25 cellular contexts compared by ENCODE assay signal in genomic region chr7:65444211-65444842, GRCh38.
A peak's percentile ranks its signal among the peaks of the same experiment; 100 is the strongest.
DNase-seq lines count a peak whose midpoint lies in the region; ATAC-seq, FAIRE-seq and TF ChIP-seq lines count a peak whose summit lies in the region.
"Had no signal": no experiment of that assay in that cellular context is flagged by ENCODE, and none has a peak within 500 bp of the region (broad histone marks: within the 10 kb centered on the region; RNA-seq: fewer than 3 reads in every experiment).

No MANE protein-coding gene starts in this region.

- peak; percentile 28 for FAIRE-seq in HepG2 (lab: Jason Lieb, UNC)
- FAIRE-seq in astrocyte (lab: Jason Lieb, UNC): peak; percentile 9
- FAIRE-seq in bronchial epithelial cell (lab: Jason Lieb, UNC): peak; percentile 76
- FAIRE-seq: A204.1, D721Med, G401.6, GM12891 had no signal

- H3K4me1 ChIP-seq in HepG2 (ENCODE audit: insufficient read depth, low read length) (peaks cover 76% of the 10 kb centered on the region), right lobe of liver (no peaks in the 10 kb centered on the region), astrocyte (ENCODE audit: insufficient read depth, low read length) (peaks cover 27% of the 10 kb centered on the region)
- H3K4me1 ChIP-seq: BE2C, BLaER1, Caco-2 had no signal

- peaks cover 3% of the 10 kb centered on the region for H3K9me3 Mint-ChIP-seq in astrocyte (ENCODE audit: unreplicated experiment)

- intact Hi-C loops in HepG2 (cut with micrococcal nuclease; ENCODE audit: unreplicated experiment): loop anchor here (2.0 kb wide), 1 partner anchor 48 kb away; no protein-coding TSS in a partner anchor
- intact Hi-C loops in right lobe of liver (cut with DNase I): no loop called here

- no peak for TF ChIP-seq CTCF in HepG2 (CRISPR knock-in tag; IDR thresholded peaks at IDR 0.05)
- no peak for TF ChIP-seq CTCF in right lobe of liver (IDR thresholded peaks at IDR 0.05)
- TF ChIP-seq CTCF in astrocyte (IDR thresholded peaks at IDR 0.05; ENCODE audit: insufficient read depth, low read depth, low read length): no peak
- TF ChIP-seq CTCF in bronchial epithelial cell (IDR thresholded peaks at IDR 0.05; ENCODE audit: insufficient read depth, low read length, severe bottlenecking): no peak

- peak overlapping the region; percentile 62 for H3K9ac ChIP-seq in HepG2 (ENCODE audit: insufficient read depth, low read depth, low read length)
- no peak overlapping the region for H3K9ac ChIP-seq in astrocyte (ENCODE audit: low read length)
- H3K9ac ChIP-seq: BLaER1 had no signal

- H3K9me3 ChIP-seq in HepG2 (ENCODE audit: low read length): peaks cover 11% of the 10 kb centered on the region
- H3K9me3 ChIP-seq in right lobe of liver: no peaks in the 10 kb centered on the region
- no peaks in the 10 kb centered on the region for H3K9me3 ChIP-seq in astrocyte (ENCODE audit: insufficient read depth, low read depth, low read length)

- 75% methylated on average over 1 of the region's 1 CpG for WGBS in HepG2 (ENCODE audit: low lambda C conversion rate)
- WGBS in right lobe of liver (ENCODE audit: insufficient coverage, low coverage, low lambda C conversion rate, missing lambda C conversion rate): 75% methylated on average over 1 of the region's 1 CpG

- H3K4me3 ChIP-seq in HepG2 (replicated peaks in 1 of 3; ENCODE audit: insufficient read depth in 1 of 3, low read depth in 2 of 3, low read length in 3 of 3): peak overlapping the region in 1 of 3 experiments; percentile 15; a peak in 1 of 6 replicates
- no peak overlapping the region for H3K4me3 ChIP-seq in right lobe of liver
- H3K4me3 ChIP-seq in astrocyte (ENCODE audit: insufficient read depth, low read depth, low read length): no peak overlapping the region
- no peak overlapping the region for H3K4me3 ChIP-seq in bronchial epithelial cell (ENCODE audit: low read depth, low read length)
- H3K4me3 ChIP-seq: BLaER1 had no signal

- H3K27ac Mint-ChIP-seq in astrocyte (ENCODE audit: unreplicated experiment): no peak overlapping the region
- H3K27ac Mint-ChIP-seq: CD14-positive monocyte; CD4-positive, alpha-beta memory T cell; CD4-positive, CD25-positive, alpha-beta regulatory T cell had no signal

- no peak for TF ChIP-seq POLR2A in HepG2 (IDR thresholded peaks at IDR 0.05; ENCODE audit: insufficient read depth in 1 of 2, low read depth in 2 of 2, low read length in 2 of 2)
- TF ChIP-seq POLR2A in right lobe of liver (IDR thresholded peaks at IDR 0.05): no peak

- H3K4me3 Mint-ChIP-seq in astrocyte (ENCODE audit: unreplicated experiment): no peak overlapping the region
- H3K4me3 Mint-ChIP-seq: CD14-positive monocyte; CD4-positive, alpha-beta memory T cell; CD4-positive, CD25-positive, alpha-beta regulatory T cell; CD8-positive, alpha-beta memory T cell had no signal

- peak overlapping the region; percentile 28 for H2AFZ ChIP-seq in HepG2 (ENCODE audit: low read length)
- H2AFZ ChIP-seq in astrocyte (ENCODE audit: low read depth, low read length): no peak overlapping the region

- POLR2A ChIA-PET in HepG2 (lab: Yijun Ruan, JAX): interaction anchor here (0.9 to 1.5 kb wide), 6 partner anchors 14 to 71 kb away, joined by 3 to 6 read pairs (median 4); partner anchors contain the start of gene ZNF92

- no peaks in the 10 kb centered on the region for H3K27me3 ChIP-seq in HepG2 (ENCODE audit: control insufficient read depth in 1 of 2, insufficient read depth in 2 of 2, low read length in 2 of 2)
- H3K27me3 ChIP-seq in right lobe of liver: no peaks in the 10 kb centered on the region
- no peaks in the 10 kb centered on the region for H3K27me3 ChIP-seq in astrocyte (ENCODE audit: insufficient read depth, low read length)
- H3K27me3 ChIP-seq in bronchial epithelial cell (ENCODE audit: control insufficient read depth, insufficient read depth, low read length): no peaks in the 10 kb centered on the region
- H3K27me3 ChIP-seq: BE2C, BLaER1 had no signal

- H3K4me2 ChIP-seq in HepG2 (ENCODE audit: low read depth, low read length): peak overlapping the region; percentile 38
- H3K4me2 ChIP-seq in astrocyte (ENCODE audit: low read length): no peak overlapping the region
- H3K4me2 ChIP-seq: BLaER1 had no signal

- TF ChIP-seq EP300 in HepG2 (IDR thresholded peaks at IDR 0.05; ENCODE audit: low read depth in 2 of 2, low read length in 2 of 2) (peak in 1 of 2 experiments; percentile 45; a peak in 1 of 4 replicates), HepG2 (CRISPR knock-in tag; IDR thresholded peaks at IDR 0.05; ENCODE audit: borderline replicate concordance) (no peak)

- peak; percentile 58 for ATAC-seq in HepG2
- no peak for ATAC-seq in right lobe of liver
- no peak for ATAC-seq in HG02678 (IDR thresholded peaks at IDR 0.05; ENCODE audit: unreplicated experiment)

- no TSS peak for BruUV-seq in HepG2 (replicated peaks; lab: Mats Ljungman, UMichigan)

- H3K36me3 ChIP-seq in HepG2 (replicated peaks in 1 of 2; ENCODE audit: control insufficient read depth in 1 of 2, insufficient read depth in 2 of 2, low read length in 2 of 2): no peaks in the 10 kb centered on the region
- H3K36me3 ChIP-seq in right lobe of liver: no peaks in the 10 kb centered on the region
- H3K36me3 ChIP-seq in astrocyte (ENCODE audit: insufficient read depth, low read length): no peaks in the 10 kb centered on the region
- H3K36me3 ChIP-seq in bronchial epithelial cell (ENCODE audit: control insufficient read depth, insufficient read depth, low read length): no peaks in the 10 kb centered on the region
- H3K36me3 ChIP-seq: BE2C, BLaER1 had no signal

- no peaks in the 10 kb centered on the region for H4K20me1 ChIP-seq in HepG2 (ENCODE audit: insufficient read depth, low read length)
- H4K20me1 ChIP-seq in astrocyte (ENCODE audit: insufficient read depth, low read length): no peaks in the 10 kb centered on the region
- H4K20me1 ChIP-seq: BLaER1 had no signal

- no peaks in the 10 kb centered on the region for H3K79me2 ChIP-seq in HepG2 (ENCODE audit: insufficient read depth, low read length)
- no peaks in the 10 kb centered on the region for H3K79me2 ChIP-seq in astrocyte (ENCODE audit: insufficient read depth, low read length)

- H3K36me3 Mint-ChIP-seq in astrocyte (ENCODE audit: low read depth, unreplicated experiment): no peaks in the 10 kb centered on the region
- H3K36me3 Mint-ChIP-seq: CD14-positive monocyte; CD4-positive, alpha-beta memory T cell; CD4-positive, CD25-positive, alpha-beta regulatory T cell had no signal

- no peak for TF ChIP-seq RAD21 in HepG2 (CRISPR knock-in tag; IDR thresholded peaks at IDR 0.05)

- DNase-seq in HepG2 (ENCODE audit: low spot score): peak; percentile 79
- DNase-seq in right lobe of liver: no peak
- DNase-seq in astrocyte (ENCODE audit: low read depth): no peak
- DNase-seq in bronchial epithelial cell (ENCODE audit: low read depth): no peak
- peak; percentile 36 for DNase-seq in left kidney (ENCODE audit: low read depth, low spot score)
- DNase-seq in NCI-H2107 (lab: John Stamatoyannopoulos, UW): no peak
- no peak for DNase-seq in NCI-H748 (lab: John Stamatoyannopoulos, UW; ENCODE audit: unreplicated experiment)
- DNase-seq: 8988T; ACHN; BE2C; C1 segment of cervical spinal cord; Caco-2; Calu3; CD4-positive, alpha-beta memory T cell; CD4-positive, CD25-positive, alpha-beta regulatory T cell; CD8-positive, alpha-beta memory T cell; DMS79 treated with DMSO at 0.1 percent for 48 hours; GF-D8 had no signal

- H3K27me3 Mint-ChIP-seq in astrocyte (ENCODE audit: low read depth, unreplicated experiment): peaks cover 21% of the 10 kb centered on the region
- H3K27me3 Mint-ChIP-seq: CD4-positive, CD25-positive, alpha-beta regulatory T cell; CD8-positive, alpha-beta memory T cell had no signal

- H3K27ac ChIP-seq in HepG2 (ENCODE audit: extremely low read length, insufficient read depth, low read length): peak overlapping the region; percentile 97
- H3K27ac ChIP-seq in right lobe of liver: no peak overlapping the region
- H3K27ac ChIP-seq in astrocyte (ENCODE audit: low read depth, low read length): no peak overlapping the region
- H3K27ac ChIP-seq: BLaER1 had no signal

- peaks cover 19% of the 10 kb centered on the region for H3K4me1 Mint-ChIP-seq in astrocyte (ENCODE audit: low read depth, unreplicated experiment)
- H3K4me1 Mint-ChIP-seq: CD14-positive monocyte had no signal

- CTCF ChIA-PET in HepG2 (lab: Yijun Ruan, JAX; ENCODE audit: low intra/inter-chr PET ratio, low total read pairs): no interaction called here

- in situ Hi-C loops in HepG2 (cut with HindIII; ENCODE audit: extremely low pct_ligation_motif_present, low pct_unique_long_range_greater_than_20kb): no loop called here

TF ChIP-seq in HepG2, 621 proteins besides CTCF, POLR2A, EP300 and RAD21 (continues in another document):
- 0 out of 2 replicates have a peak, but pooled peaks have one; percentile 7 for TF ChIP-seq SAP130 (CRISPR knock-in tag; IDR thresholded peaks at IDR 0.05; ENCODE audit: low read depth)
- TF ChIP-seq HMG20A (CRISPR knock-in tag; IDR thresholded peaks at IDR 0.05; ENCODE audit: borderline replicate concordance): peak; percentile 36; the same call in 1 of the 2 replicates
- peak; percentile 62; the same call in 1 of the 2 replicates for TF ChIP-seq ZC3H4 (CRISPR knock-in tag; IDR thresholded peaks at IDR 0.05; ENCODE audit: borderline replicate concordance)
- TF ChIP-seq STAT5B (CRISPR knock-in tag; IDR thresholded peaks at IDR 0.05): no peak
- TF ChIP-seq ZNF615 (CRISPR knock-in tag; IDR thresholded peaks at IDR 0.05; ENCODE audit: borderline replicate concordance): 0 out of 2 replicates have a peak, but pooled peaks have one; percentile 16
- TF ChIP-seq HNRNPUL1 (IDR thresholded peaks at IDR 0.05; ENCODE audit: low read depth, low read length): no peak
- TF ChIP-seq EEA1 (CRISPR knock-in tag; IDR thresholded peaks at IDR 0.05; ENCODE audit: borderline replicate concordance): no peak
- no peak for TF ChIP-seq SOX13 (IDR thresholded peaks at IDR 0.05)
- TF ChIP-seq SOX13 (CRISPR knock-in tag; conservative IDR thresholded peaks at IDR 0.05 in 1 of 2, IDR thresholded peaks at IDR 0.05 in 1 of 2): peak in 1 of 2 experiments; percentile 29; a peak in 1 of 4 replicates
- no peak for TF ChIP-seq ZNF607 (CRISPR knock-in tag; IDR thresholded peaks at IDR 0.05; ENCODE audit: borderline replicate concordance)
- TF ChIP-seq ARNTL (CRISPR knock-in tag; IDR thresholded peaks at IDR 0.05): no peak

Comparison
In these comparisons a context has a peak if more than half of its experiments do, and no peak if none do; other contexts are left out.
1. DNase-seq: peak in HepG2 (single experiment) and left kidney (single experiment); none in right lobe of liver (0 of 3), astrocyte (single experiment), bronchial epithelial cell (single experiment), NCI-H2107 (single experiment) and NCI-H748 (single experiment).